In the genomic region with DNA sequence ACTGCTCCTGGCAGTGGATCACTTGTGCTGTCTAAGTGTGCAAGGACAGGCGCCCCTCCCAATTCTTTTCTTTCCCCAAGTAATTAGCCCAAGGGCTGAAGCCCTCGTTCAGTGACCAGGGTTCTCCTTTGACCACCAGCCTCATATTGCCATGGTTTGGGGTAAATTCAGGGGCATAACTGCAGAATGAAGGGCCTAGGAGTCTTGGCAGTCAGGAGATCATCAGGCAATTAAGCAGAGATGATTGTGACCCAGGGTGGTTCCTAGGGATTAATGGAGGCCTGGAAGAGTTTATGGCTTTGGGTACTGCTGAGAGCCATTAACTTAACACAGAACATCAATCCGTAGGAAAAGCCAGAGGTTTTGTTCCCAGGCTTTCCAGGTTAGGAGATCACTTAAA, we compare ENCODE assay signal across 10 cellular contexts.
DNase-seq lines count a peak whose midpoint lies in the region; ATAC-seq, FAIRE-seq and TF ChIP-seq lines count a peak whose summit lies in the region.
"Had no signal": no experiment of that assay in that cellular context is flagged by ENCODE, and none has a peak within 500 bp of the region (broad histone marks: within the 10 kb centered on the region; RNA-seq: fewer than 3 reads in every experiment).

No MANE protein-coding gene starts in this region.

- ATAC-seq in activated T-cell treated with anti-CD3 and anti-CD28 coated beads, Interleukin-2, amount 50 U/mL, for 72 hours (replicated peaks in 1 of 2): no peak
- no peak for ATAC-seq in HepG2
- ATAC-seq in stimulated activated memory B cell treated with anti-CD40 and anti-IgM and Interleukin-4, amounts not matched to agents 10 μg/mL and 1 μg/mL and 100 μg/mL, for 72 hours: no peak
- ATAC-seq in GM19463 (IDR thresholded peaks at IDR 0.05; ENCODE audit: unreplicated experiment): no peak

- H3K9me3 ChIP-seq in HepG2 (ENCODE audit: low read length): no peaks in the 10 kb centered on the region

- POLR2A ChIA-PET in HepG2 (lab: Yijun Ruan, JAX): interaction anchor here (1.0 to 5.4 kb wide), 4 partner anchors 10 to 68 kb away, joined by 3 to 124 read pairs (median 21); no protein-coding TSS in a partner anchor

- H3K27me3 ChIP-seq in HepG2 (ENCODE audit: control insufficient read depth in 1 of 2, insufficient read depth in 2 of 2, low read length in 2 of 2): no peaks in the 10 kb centered on the region

- TF ChIP-seq EP300 in HepG2 (IDR thresholded peaks at IDR 0.05; ENCODE audit: low read depth in 2 of 2, low read length in 2 of 2) (no peak), HepG2 (CRISPR knock-in tag; IDR thresholded peaks at IDR 0.05; ENCODE audit: borderline replicate concordance) (no peak)

- peaks cover 44% of the 10 kb centered on the region for H3K36me3 Mint-ChIP-seq in T-helper 2 cell treated with Interferon-gamma antibody and Interleukin-4, amounts not matched to agents 5 μg/mL and 100 μg/mL, for 36 hours (ENCODE audit: low read depth)
- H3K36me3 Mint-ChIP-seq in activated T-cell treated with anti-CD3 and anti-CD28 coated beads, Interleukin-2, amount 50 U/mL, for 72 hours (ENCODE audit: insufficient read depth in 2 of 2): peaks cover 8 to 10% of the 10 kb centered on the region in 2 donors
- H3K36me3 Mint-ChIP-seq in stimulated activated memory B cell treated with anti-CD40 and anti-IgM and Interleukin-4, amounts not matched to agents 10 μg/mL and 1 μg/mL and 100 μg/mL, for 72 hours: peaks cover 70% of the 10 kb centered on the region

- peaks cover 54% of the 10 kb centered on the region for H3K4me1 Mint-ChIP-seq in T-helper 2 cell treated with Interferon-gamma antibody and Interleukin-4, amounts not matched to agents 5 μg/mL and 100 μg/mL, for 36 hours (ENCODE audit: low read depth)
- peaks cover 72% of the 10 kb centered on the region for H3K4me1 Mint-ChIP-seq in activated T-cell treated with anti-CD3 and anti-CD28 coated beads, Interleukin-2, amount 50 U/mL, for 72 hours (ENCODE audit: low read depth)
- peaks cover 49% of the 10 kb centered on the region for H3K4me1 Mint-ChIP-seq in stimulated activated memory B cell treated with anti-CD40 and anti-IgM and Interleukin-4, amounts not matched to agents 10 μg/mL and 1 μg/mL and 100 μg/mL, for 72 hours

- in situ Hi-C loops in HepG2 (cut with HindIII; ENCODE audit: extremely low pct_ligation_motif_present, low pct_unique_long_range_greater_than_20kb): loop anchor here (5.0 kb wide), 1 partner anchor 54 kb away; no protein-coding TSS in a partner anchor

- H3K79me2 ChIP-seq in HepG2 (ENCODE audit: insufficient read depth, low read length): no peaks in the 10 kb centered on the region

- H3K4me1 ChIP-seq in HepG2 (ENCODE audit: insufficient read depth, low read length): peaks cover 94% of the 10 kb centered on the region

- no peaks in the 10 kb centered on the region for H3K36me3 ChIP-seq in HepG2 (replicated peaks in 1 of 2; ENCODE audit: control insufficient read depth in 1 of 2, insufficient read depth in 2 of 2, low read length in 2 of 2)

- no peaks in the 10 kb centered on the region for H3K27me3 Mint-ChIP-seq in T-helper 2 cell treated with Interferon-gamma antibody and Interleukin-4, amounts not matched to agents 5 μg/mL and 100 μg/mL, for 36 hours (ENCODE audit: low read depth)
- H3K27me3 Mint-ChIP-seq in activated T-cell treated with anti-CD3 and anti-CD28 coated beads, Interleukin-2, amount 50 U/mL, for 72 hours (ENCODE audit: low read depth): no peaks in the 10 kb centered on the region
- H3K27me3 Mint-ChIP-seq in stimulated activated memory B cell treated with anti-CD40 and anti-IgM and Interleukin-4, amounts not matched to agents 10 μg/mL and 1 μg/mL and 100 μg/mL, for 72 hours: no peaks in the 10 kb centered on the region

- no peak overlapping the region for H2AFZ ChIP-seq in HepG2 (ENCODE audit: low read length)

- intact Hi-C loops in HepG2 (cut with micrococcal nuclease; ENCODE audit: unreplicated experiment): loop anchor here (5.0 kb wide), 1 partner anchor 46 kb away; no protein-coding TSS in a partner anchor

- H3K4me3 Mint-ChIP-seq in T-helper 2 cell treated with Interferon-gamma antibody and Interleukin-4, amounts not matched to agents 5 μg/mL and 100 μg/mL, for 36 hours: peak overlapping the region; percentile 72
- peak overlapping the region; percentile 83 to 92 for H3K4me3 Mint-ChIP-seq in activated T-cell treated with anti-CD3 and anti-CD28 coated beads, Interleukin-2, amount 50 U/mL, for 72 hours
- H3K4me3 Mint-ChIP-seq in stimulated activated memory B cell treated with anti-CD40 and anti-IgM and Interleukin-4, amounts not matched to agents 10 μg/mL and 1 μg/mL and 100 μg/mL, for 72 hours: no peak overlapping the region

- H3K9ac ChIP-seq in HepG2 (ENCODE audit: insufficient read depth, low read depth, low read length): peak overlapping the region; percentile 29; the same call in 1 of the 2 replicates

- H3K9me3 Mint-ChIP-seq in T-helper 2 cell treated with Interferon-gamma antibody and Interleukin-4, amounts not matched to agents 5 μg/mL and 100 μg/mL, for 36 hours: no peaks in the 10 kb centered on the region
- H3K9me3 Mint-ChIP-seq in activated T-cell treated with anti-CD3 and anti-CD28 coated beads, Interleukin-2, amount 50 U/mL, for 72 hours: no peaks in the 10 kb centered on the region
- no peaks in the 10 kb centered on the region for H3K9me3 Mint-ChIP-seq in stimulated activated memory B cell treated with anti-CD40 and anti-IgM and Interleukin-4, amounts not matched to agents 10 μg/mL and 1 μg/mL and 100 μg/mL, for 72 hours

- no peak for TF ChIP-seq RAD21 in HepG2 (CRISPR knock-in tag; IDR thresholded peaks at IDR 0.05)

- no peak for DNase-seq in T-helper 2 cell treated with Interferon-gamma antibody and Interleukin-4, amounts not matched to agents 5 μg/mL and 100 μg/mL, for 36 hours (ENCODE audit: low spot score)
- DNase-seq in T-helper 2 cell (no peak), HepG2 (ENCODE audit: low spot score) (no peak), cortex of kidney (lab: John Stamatoyannopoulos, UW) (no peak)
- DNase-seq in activated T-cell treated with anti-CD3 and anti-CD28 coated beads, Interleukin-2, amount 50 U/mL, for 72 hours: no peak
- no peak for DNase-seq in stimulated activated naive CD4-positive, alpha-beta T cell treated with Interleukin-2 at 50 U/mL for 16 hours (lab: John Stamatoyannopoulos, UW)
- DNase-seq: foreskin melanocyte, NCI-H774 had no signal

- no peak overlapping the region for H3K4me2 ChIP-seq in HepG2 (ENCODE audit: low read depth, low read length)

- BruUV-seq in HepG2 (replicated peaks; lab: Mats Ljungman, UMichigan): no TSS peak

- no peaks in the 10 kb centered on the region for H4K20me1 ChIP-seq in HepG2 (ENCODE audit: insufficient read depth, low read length)

- peak overlapping the region; percentile 85 for H3K27ac Mint-ChIP-seq in T-helper 2 cell treated with Interferon-gamma antibody and Interleukin-4, amounts not matched to agents 5 μg/mL and 100 μg/mL, for 36 hours
- peak overlapping the region; percentile 99 for H3K27ac Mint-ChIP-seq in activated T-cell treated with anti-CD3 and anti-CD28 coated beads, Interleukin-2, amount 50 U/mL, for 72 hours
- peak overlapping the region; percentile 90 for H3K27ac Mint-ChIP-seq in stimulated activated memory B cell treated with anti-CD40 and anti-IgM and Interleukin-4, amounts not matched to agents 10 μg/mL and 1 μg/mL and 100 μg/mL, for 72 hours

- FAIRE-seq in HepG2 (lab: Jason Lieb, UNC): no peak

- TF ChIP-seq CTCF in HepG2 (CRISPR knock-in tag; IDR thresholded peaks at IDR 0.05): no peak

- peak overlapping the region; percentile 92 for H3K27ac ChIP-seq in HepG2 (ENCODE audit: extremely low read length, insufficient read depth, low read length)

- no peak for TF ChIP-seq POLR2A in HepG2 (IDR thresholded peaks at IDR 0.05; ENCODE audit: insufficient read depth in 1 of 2, low read depth in 2 of 2, low read length in 2 of 2)

- CTCF ChIA-PET in HepG2 (lab: Yijun Ruan, JAX; ENCODE audit: low intra/inter-chr PET ratio, low total read pairs): no interaction called here

- H3K4me3 ChIP-seq in HepG2 (replicated peaks in 1 of 3; ENCODE audit: insufficient read depth in 1 of 3, low read depth in 2 of 3, low read length in 3 of 3): no peak overlapping the region

- WGBS in HepG2 (ENCODE audit: low lambda C conversion rate): 97% methylated on average over 3 of the region's 3 CpGs

TF ChIP-seq in HepG2, 621 proteins besides CTCF, POLR2A, EP300 and RAD21:
- TF ChIP-seq MIXL1 (CRISPR knock-in tag; IDR thresholded peaks at IDR 0.05): no peak
- no peak for TF ChIP-seq NFYC (CRISPR knock-in tag; IDR thresholded peaks at IDR 0.05)
- no peak for TF ChIP-seq ZNF282 (IDR thresholded peaks at IDR 0.05; ENCODE audit: partially characterized antibody)
- TF ChIP-seq MED1 (CRISPR knock-in tag; IDR thresholded peaks at IDR 0.05): no peak
- TF ChIP-seq ZNF446 (CRISPR knock-in tag; IDR thresholded peaks at IDR 0.05): no peak
- 0 out of 2 replicates have a peak, but pooled peaks have one; percentile 33 for TF ChIP-seq GZF1 (CRISPR knock-in tag; IDR thresholded peaks at IDR 0.05)
